ENCODE assay signal across 8 cellular contexts in the genomic region with DNA sequence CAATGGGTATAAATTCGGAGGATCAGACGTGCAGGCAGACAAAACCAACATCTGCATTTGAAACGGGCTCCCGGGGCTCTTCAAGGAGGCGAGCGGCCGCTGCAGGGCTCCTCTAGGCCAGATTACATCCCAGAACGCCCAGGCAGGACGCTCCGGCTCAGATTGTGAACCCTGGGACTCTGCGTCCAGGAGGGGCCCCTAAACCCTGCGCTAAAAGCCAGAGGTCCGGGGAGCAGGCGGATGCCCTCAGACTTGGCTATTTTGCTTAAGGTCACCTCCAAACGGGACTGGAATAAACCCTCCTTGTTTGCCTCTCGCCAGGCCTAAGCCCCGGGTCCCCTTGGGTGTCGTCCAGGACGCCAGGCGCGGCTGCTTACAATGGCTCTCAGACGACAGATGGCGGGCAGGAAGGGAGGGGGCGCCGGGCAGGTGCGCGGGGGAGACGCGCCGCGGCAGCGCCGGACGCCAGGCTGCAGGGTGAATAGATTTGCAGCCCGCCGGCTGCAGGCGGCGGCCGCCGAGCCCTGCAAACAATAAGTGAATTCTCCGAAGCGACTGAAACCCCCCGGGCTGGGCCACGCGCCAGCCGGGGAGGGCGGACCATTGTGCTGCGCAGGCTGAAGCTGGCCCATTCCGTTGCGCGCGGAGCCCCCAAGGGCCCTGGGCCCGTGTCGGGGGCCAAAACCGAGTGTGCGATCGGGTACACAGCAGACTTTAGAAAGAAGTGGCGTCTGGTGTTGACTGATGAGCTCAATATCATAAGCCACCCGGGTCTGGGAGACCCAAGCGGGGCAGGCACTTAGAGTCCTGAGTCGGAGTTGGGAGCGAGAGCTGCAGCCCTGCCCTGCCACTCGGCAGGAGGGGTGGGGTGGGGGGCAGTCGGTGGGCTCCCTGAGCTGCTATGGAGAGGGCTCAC. TPM values are rescaled to one million over a fixed set of nuclear protein-coding genes. Genes with fewer than 3 reads are reported as not detected.
DNase-seq lines count a peak whose midpoint lies in the region; ATAC-seq and TF ChIP-seq lines count a peak whose summit lies in the region.

No MANE protein-coding gene starts in this region.

- in situ Hi-C loops in GM23248 (cut with MboI), result no loop called here

- H2AFZ ChIP-seq in GM23248, result peak overlapping the region; percentile 86

- H3K4me2 ChIP-seq in GM23248 (ENCODE audit: unreplicated experiment), result peak overlapping the region; percentile 78

- ATAC-seq in gastroesophageal sphincter (peak; percentile 40), omental fat pad (ENCODE audit: low FRiP score) (peak; percentile 51), GM21825 (IDR thresholded peaks at IDR 0.05; ENCODE audit: unreplicated experiment) (no peak), HG03095 (IDR thresholded peaks at IDR 0.05; ENCODE audit: unreplicated experiment) (no peak), GM18873 (IDR thresholded peaks at IDR 0.05; ENCODE audit: low FRiP score, unreplicated experiment) (no peak)

- no peaks in the 10 kb centered on the region for H4K20me1 ChIP-seq in GM23248 (ENCODE audit: insufficient read depth)

- H3K36me3 ChIP-seq in GM23248 (ENCODE audit: low read depth), result no peaks in the 10 kb centered on the region
- H3K36me3 ChIP-seq in NT2/D1 (ENCODE audit: insufficient read depth, insufficient read length, low read length), result no peaks in the 10 kb centered on the region
- H3K36me3 ChIP-seq in gastroesophageal sphincter, result no peaks in the 10 kb centered on the region

- H3K4me3 ChIP-seq in GM23248 (peak overlapping the region; percentile 65), NT2/D1 (ENCODE audit: insufficient read length, low read depth) (peak overlapping the region; percentile 33), gastroesophageal sphincter (peak overlapping the region; percentile 4 to 50)

- H3K27me3 ChIP-seq in GM23248 (replicated peaks; ENCODE audit: insufficient read depth) (no peaks in the 10 kb centered on the region), NT2/D1 (ENCODE audit: insufficient read depth, insufficient read length) (peaks cover 32% of the 10 kb centered on the region), gastroesophageal sphincter (peaks cover 23% of the 10 kb centered on the region)

- 0 out of 2 replicates have a peak, but pooled peaks cover 4% of the 10 kb centered on the region for H3F3A ChIP-seq in GM23248 (ENCODE audit: insufficient read depth)

- H3K79me2 ChIP-seq in GM23248 (ENCODE audit: insufficient read depth), result no peaks in the 10 kb centered on the region

- H3K9ac ChIP-seq in GM23248, result peak overlapping the region; percentile 27
- H3K9ac ChIP-seq in NT2/D1 (ENCODE audit: insufficient read length, low read depth), result peak overlapping the region; percentile 73

- TF ChIP-seq EP300 in gastroesophageal sphincter (IDR thresholded peaks at IDR 0.05), result no peak

- H3K4me1 ChIP-seq in GM23248 (ENCODE audit: insufficient read depth) (peaks cover 13% of the 10 kb centered on the region; the same call in 1 of the 2 replicates), NT2/D1 (ENCODE audit: insufficient read depth, insufficient read length) (peaks cover 7% of the 10 kb centered on the region), gastroesophageal sphincter (peaks cover 0 to 19% (median 8%) of the 10 kb centered on the region in 3 donors)

- DNase-seq in GM23248, result peak; percentile 34
- peak; percentile 75 for DNase-seq in NT2/D1 (ENCODE audit: low read depth, low spot score)
- DNase-seq in omental fat pad (ENCODE audit: low spot score), result no peak
- no peak for DNase-seq in GOT3 (lab: John Stamatoyannopoulos, UW)

- H3K27ac ChIP-seq in GM23248 (no peak overlapping the region), gastroesophageal sphincter (peak overlapping the region in 2 of 4 donors; percentile 14 to 64)

- 5 to 7% methylated on average over 55 to 64 of the region's 64 CpGs for WGBS in GM23248 (ENCODE audit: low coverage in 1 of 2, low lambda C conversion rate in 2 of 2, missing lambda C conversion rate in 2 of 2), 2 experiments
- 6% methylated on average over 16 of the region's 64 CpGs; no CpG with 5 or more reads in 1 of the 2 donors for WGBS in gastroesophageal sphincter (ENCODE audit: low coverage in 1 of 2), 2 donors

- no peak for TF ChIP-seq POLR2A in gastroesophageal sphincter (IDR thresholded peaks at IDR 0.05)

- H3K9me2 ChIP-seq in GM23248 (ENCODE audit: insufficient read depth), result no peaks in the 10 kb centered on the region

- H3K9me3 ChIP-seq in GM23248 (ENCODE audit: low read depth) (no peaks in the 10 kb centered on the region), NT2/D1 (ENCODE audit: insufficient read depth, low read length) (peaks cover 24% of the 10 kb centered on the region), gastroesophageal sphincter (peaks cover 0 to 7% (median 0%) of the 10 kb centered on the region in 3 donors)

- TF ChIP-seq CTCF in gastroesophageal sphincter (IDR thresholded peaks at IDR 0.05) (no peak), omental fat pad (IDR thresholded peaks at IDR 0.05) (no peak)

RNA-seq across cellular contexts. Expression of a gene that starts 32.3 kb away (rescaled TPM):
- total RNA-seq in GM23248 (2014; rRNA removed; shearing (Covaris generic)), result 336 and 347 TPM in 2 replicates
- 156 TPM in 2 replicates for polyA plus RNA-seq in GM23248 (2016; fragmentation: Nextera tagmentation; extraction: Ambion mirVana)
- total RNA-seq in gastroesophageal sphincter, result 100 to 1,000 TPM in 3 of 4 donors, 10 to 100 TPM in 1; 93.2 to 226 (median 153) TPM
- 100 to 1,000 TPM in 3 of 4 donors, 10 to 100 TPM in 1; 99.0 to 201 (median 158) TPM for total RNA-seq in omental fat pad

Comparison
In these comparisons a context has a peak if more than half of its experiments do, and no peak if none do; other contexts are left out.
1. DNase-seq: peak in GM23248 (single experiment) and NT2/D1 (single experiment); none in omental fat pad (single experiment) and GOT3 (single experiment).
2. ATAC-seq: peak in gastroesophageal sphincter (single experiment) and omental fat pad (single experiment); none in GM21825 (single experiment), HG03095 (single experiment) and GM18873 (single experiment).
3. Peak in every context shown above with its lines, with median percentiles within 50 percentile points of each other: H3K4me3 ChIP-seq.